ENCODE assay signal across 32 cellular contexts in genomic region chr12:21111733-21112132, GRCh38. TPM values are rescaled to one million over a fixed set of nuclear protein-coding genes. Genes with fewer than 3 reads are reported as not detected.
"Had no signal": no experiment of that assay in that cellular context is flagged by ENCODE, and none has a peak within 500 bp of the region (broad histone marks: within the 10 kb centered on the region; RNA-seq: fewer than 3 reads in every experiment).

No MANE protein-coding gene starts in this region.

- ATAC-seq: gastrocnemius medialis; heart right ventricle; left cardiac atrium; lower lobe of right lung; mucosa of descending colon; naive thymus-derived CD8-positive, alpha-beta T cell had no signal

- H3K4me3 ChIP-seq: coronary artery, dorsolateral prefrontal cortex, esophagus squamous epithelium, gastrocnemius medialis, heart right ventricle, left ventricle myocardium inferior, lower lobe of right lung, mucosa of descending colon had no signal

- H3K27ac ChIP-seq: coronary artery, dorsolateral prefrontal cortex, esophagus squamous epithelium, gastrocnemius medialis, heart right ventricle, left ventricle myocardium inferior, lower lobe of right lung had no signal

- FAIRE-seq: colon, endothelial cell of umbilical vein, islet of Langerhans, keratinocyte had no signal

- H3K4me1 ChIP-seq: esophagus squamous epithelium, gastrocnemius medialis, heart right ventricle, left ventricle myocardium inferior, lower lobe of right lung had no signal

- H3K9me3 ChIP-seq: esophagus squamous epithelium, gastrocnemius medialis, lower lobe of right lung, mucosa of descending colon had no signal

- H3K27me3 ChIP-seq: dorsolateral prefrontal cortex, esophagus squamous epithelium, gastrocnemius medialis, heart right ventricle had no signal

- DNase-seq: dermis blood vessel endothelial cell; dorsolateral prefrontal cortex; effector CD4-positive, alpha-beta T cell; effector memory CD4-positive, alpha-beta T cell; esophagus squamous epithelium; foreskin fibroblast; foreskin melanocyte; gastrocnemius medialis; glutamatergic neuron; head of caudate nucleus; heart right ventricle; hippocampal formation; left cardiac atrium; left ventricle myocardium inferior; lower lobe of right lung; mesenchymal stem cell; mucosa of descending colon; naive B cell; naive thymus-derived CD8-positive, alpha-beta T cell had no signal

- H3K36me3 ChIP-seq: esophagus squamous epithelium, gastrocnemius medialis, heart right ventricle, left ventricle myocardium inferior, lower lobe of right lung had no signal

RNA-seq across cellular contexts. Expression of gene SLCO1B1, which starts 19.3 kb away (rescaled TPM):
- total RNA-seq: dermis blood vessel endothelial cell; dorsolateral prefrontal cortex; endothelial cell of umbilical vein; epithelial cell of proximal tubule; esophagus squamous epithelium; glomerular endothelial cell; kidney epithelial cell; left cardiac atrium; left ventricle myocardium inferior; lower leg skin; lower lobe of right lung; lung microvascular endothelial cell; mesenteric fat pad; mucosa of descending colon; myocyte; naive thymus-derived CD8-positive, alpha-beta T cell had no signal
- polyA plus RNA-seq: endothelial cell of umbilical vein; esophagus; heart right ventricle; keratinocyte; naive thymus-derived CD8-positive, alpha-beta T cell had no signal
